Comparison of ENCODE assay signal across 8 cellular contexts in genomic region chr5:153974131-153974812, GRCh38.
DNase-seq lines count a peak whose midpoint lies in the region; ATAC-seq and TF ChIP-seq lines count a peak whose summit lies in the region.

No MANE protein-coding gene starts in this region.

- no peaks in the 10 kb centered on the region for H3K36me3 Mint-ChIP-seq in GM23338 (ENCODE audit: low read depth)
- H3K36me3 Mint-ChIP-seq in activated CD8-positive, alpha-beta T cell treated with anti-CD3 and anti-CD28 coated beads for 36 hours (ENCODE audit: low read depth) = no peaks in the 10 kb centered on the region

- H3K4me3 ChIP-seq in GM23338 = no peak overlapping the region

- H3K27ac Mint-ChIP-seq in GM23338 = no peak overlapping the region
- H3K27ac Mint-ChIP-seq in activated CD8-positive, alpha-beta T cell treated with anti-CD3 and anti-CD28 coated beads for 36 hours = no peak overlapping the region

- intact Hi-C loops in activated CD8-positive, alpha-beta T cell treated with anti-CD3 and anti-CD28 coated beads for 36 hours (cut with micrococcal nuclease) = loop anchor here (10.0 kb wide), 2 partner anchors 431 to 641 kb away; no protein-coding TSS in a partner anchor

- CTCF ChIA-PET in activated CD8-positive, alpha-beta T cell treated with anti-CD3 and anti-CD28 coated beads for 36 hours (lab: Charles Lee) = interaction anchor here (0.7 to 3.9 kb wide), 24 partner anchors 9 to 666 kb away, joined by 3 to 43 read pairs (median 3); partner anchors contain the start of genes FAM114A2 and MFAP3

- no peak overlapping the region for H3K4me2 ChIP-seq in GM23338

- DNase-seq in activated naive CD4-positive, alpha-beta T cell treated with Interleukin-2 at 50 U/mL for 16 hours = peak; percentile 13
- no peak for DNase-seq in activated naive CD4-positive, alpha-beta T cell (lab: John Stamatoyannopoulos, UW)
- DNase-seq in GM23338 (ENCODE audit: low spot score) (peak; percentile 79), NAMALWA (ENCODE audit: low spot score) (peak; percentile 72), globus pallidus (ENCODE audit: low spot score) (peak; percentile 48), putamen (ENCODE audit: low spot score) (peak; percentile 20)
- peak; percentile 39 for DNase-seq in activated CD8-positive, alpha-beta T cell treated with anti-CD3 and anti-CD28 coated beads for 36 hours

- H3K27me3 Mint-ChIP-seq in GM23338 (ENCODE audit: insufficient read depth, low read depth, poor library complexity) = peaks cover 5% of the 10 kb centered on the region
- H3K27me3 Mint-ChIP-seq in activated CD8-positive, alpha-beta T cell treated with anti-CD3 and anti-CD28 coated beads for 36 hours = peaks cover 4% of the 10 kb centered on the region

- no peaks in the 10 kb centered on the region for H3K4me1 ChIP-seq in GM23338 (ENCODE audit: insufficient read depth)

- H3K9me2 ChIP-seq in GM23338 (ENCODE audit: insufficient read depth) = no peaks in the 10 kb centered on the region

- peak; percentile 73 for ATAC-seq in GM23338
- peak; percentile 62 for ATAC-seq in activated CD8-positive, alpha-beta T cell treated with anti-CD3 and anti-CD28 coated beads for 36 hours
- no peak for ATAC-seq in HG02840 (IDR thresholded peaks at IDR 0.05; ENCODE audit: low FRiP score, unreplicated experiment)

- H2AFZ ChIP-seq in GM23338 = no peak overlapping the region

- H4K20me1 ChIP-seq in GM23338 (replicated peaks; ENCODE audit: insufficient read depth) = no peaks in the 10 kb centered on the region

- no peaks in the 10 kb centered on the region for H3K36me3 ChIP-seq in GM23338 (ENCODE audit: insufficient read depth)

- POLR2A ChIA-PET in activated CD8-positive, alpha-beta T cell treated with anti-CD3 and anti-CD28 coated beads for 36 hours (lab: Charles Lee) = no interaction called here

- H3F3A ChIP-seq in GM23338 (replicated peaks; ENCODE audit: low read depth) = no peaks in the 10 kb centered on the region

- H3K27ac ChIP-seq in GM23338 (ENCODE audit: low read depth) = no peak overlapping the region

- no peaks in the 10 kb centered on the region for H3K27me3 ChIP-seq in GM23338 (ENCODE audit: insufficient read depth)

- no peak overlapping the region for H3K4me3 Mint-ChIP-seq in GM23338
- no peak overlapping the region for H3K4me3 Mint-ChIP-seq in activated CD8-positive, alpha-beta T cell treated with anti-CD3 and anti-CD28 coated beads for 36 hours

- TF ChIP-seq CTCF in GM23338 (conservative IDR thresholded peaks at IDR 0.05; ENCODE audit: low read depth in 2 of 2) = peak; percentile 85 to 87
- TF ChIP-seq CTCF in activated CD8-positive, alpha-beta T cell treated with anti-CD3 and anti-CD28 coated beads for 36 hours (IDR thresholded peaks at IDR 0.05) = peak; percentile 76

- no peaks in the 10 kb centered on the region for H3K79me2 ChIP-seq in GM23338 (replicated peaks; ENCODE audit: insufficient read depth)

- no peaks in the 10 kb centered on the region; the same call in 2 of the 3 replicates for H3K4me1 Mint-ChIP-seq in GM23338
- H3K4me1 Mint-ChIP-seq in activated CD8-positive, alpha-beta T cell treated with anti-CD3 and anti-CD28 coated beads for 36 hours (ENCODE audit: low read depth) = no peaks in the 10 kb centered on the region

- no peaks in the 10 kb centered on the region for H3K9me3 Mint-ChIP-seq in GM23338
- no peaks in the 10 kb centered on the region for H3K9me3 Mint-ChIP-seq in activated CD8-positive, alpha-beta T cell treated with anti-CD3 and anti-CD28 coated beads for 36 hours

TF ChIP-seq in GM23338, 12 proteins besides CTCF, POLR2A, EP300 and RAD21 (continues in another document):
- TF ChIP-seq POLR2AphosphoS5 (IDR thresholded peaks at IDR 0.05; ENCODE audit: low read depth) (no peak), EZH2 (IDR thresholded peaks at IDR 0.05; ENCODE audit: low read depth, unreplicated experiment) (no peak), REST (IDR thresholded peaks at IDR 0.05; ENCODE audit: unreplicated experiment) (no peak), ZNF114 (CRISPR knock-in tag; IDR thresholded peaks at IDR 0.05) (no peak), ZNF331 (CRISPR knock-in tag; IDR thresholded peaks at IDR 0.05; ENCODE audit: low read depth) (no peak), CREB1 (CRISPR knock-in tag; IDR thresholded peaks at IDR 0.05; ENCODE audit: low read depth) (no peak), ETS1 (IDR thresholded peaks at IDR 0.05) (no peak), JUNB (IDR thresholded peaks at IDR 0.05; ENCODE audit: unreplicated experiment) (no peak)

Comparison
In these comparisons a context has a peak if more than half of its experiments do, and no peak if none do; other contexts are left out.
1. DNase-seq: peak in activated naive CD4-positive, alpha-beta T cell treated with Interleukin-2 at 50 U/mL for 16 hours (single experiment), GM23338 (single experiment), NAMALWA (single experiment), activated CD8-positive, alpha-beta T cell treated with anti-CD3 and anti-CD28 coated beads for 36 hours (single experiment), globus pallidus (single experiment) and putamen (single experiment); none in activated naive CD4-positive, alpha-beta T cell (0 of 4).